21 cellular contexts compared by ENCODE assay signal in the genomic region with DNA sequence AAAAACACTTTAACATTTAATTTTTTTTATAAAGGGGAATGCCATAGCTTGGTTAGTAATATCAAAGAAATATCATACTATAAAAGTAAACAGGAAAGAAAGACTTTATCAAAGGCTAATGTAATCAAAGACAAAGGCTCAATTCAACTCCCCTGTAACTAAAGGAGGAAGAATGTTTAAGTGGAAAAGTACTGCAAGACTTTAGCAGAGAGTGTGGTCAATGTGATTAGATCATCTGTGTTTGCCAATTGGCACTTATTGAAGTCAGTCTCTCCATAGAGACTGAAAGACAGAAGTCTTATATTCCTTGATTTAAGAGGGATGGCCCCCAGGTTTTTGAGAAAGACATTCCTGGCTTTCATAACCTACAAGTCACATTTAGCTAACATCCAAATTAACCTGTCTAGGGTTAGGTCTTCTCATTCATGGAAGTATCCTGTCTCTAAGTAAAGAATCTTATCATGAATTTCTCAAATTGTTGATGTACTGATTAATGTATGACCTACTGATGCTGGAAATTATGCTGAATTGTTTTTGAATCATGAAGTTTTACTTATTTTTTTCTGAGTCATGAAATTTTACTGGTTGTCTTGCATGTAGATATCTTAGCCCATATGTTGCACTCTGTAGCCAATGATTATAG.
"Had no signal": no experiment of that assay in that cellular context is flagged by ENCODE, and none has a peak within 500 bp of the region (broad histone marks: within the 10 kb centered on the region; RNA-seq: fewer than 3 reads in every experiment).

No MANE protein-coding gene starts in this region.

- H3K9me3 ChIP-seq: sigmoid colon, testis, upper lobe of right lung had no signal

- H3K4me1 Mint-ChIP-seq: activated CD4-positive, alpha-beta memory T cell treated with anti-CD3 and anti-CD28 coated beads, Interleukin-2, amount 10 ng/mL, durations not matched to agents 7 days and 5 days; activated CD8-positive, alpha-beta memory T cell treated with anti-CD3 and anti-CD28 coated beads, Interleukin-2, amount 10 ng/mL, durations not matched to agents 7 days and 5 days; nephron; stimulated activated effector memory CD8-positive, alpha-beta T cell treated with anti-CD3 and anti-CD28 coated beads, Interleukin-12 subunit alpha, Interleukin-12 subunit beta, amount 100 ng/mL, for 72 hours; WTC11 had no signal

- H3K4me2 ChIP-seq: hepatocyte had no signal

- H3K36me3 ChIP-seq: sigmoid colon, upper lobe of right lung had no signal

- H3K4me1 ChIP-seq: sigmoid colon, testis, upper lobe of right lung had no signal

- H3K27me3 Mint-ChIP-seq: activated CD4-positive, alpha-beta memory T cell treated with anti-CD3 and anti-CD28 coated beads, Interleukin-2, amount 10 ng/mL, durations not matched to agents 7 days and 5 days; activated CD8-positive, alpha-beta memory T cell treated with anti-CD3 and anti-CD28 coated beads, Interleukin-2, amount 10 ng/mL, durations not matched to agents 7 days and 5 days; effector memory CD8-positive, alpha-beta T cell had no signal

- H3K4me3 ChIP-seq: hepatocyte, sigmoid colon, testis, upper lobe of right lung had no signal

- H3K79me2 ChIP-seq: hepatocyte had no signal

- FAIRE-seq: keratinocyte, TTC549 had no signal

- H3K27ac Mint-ChIP-seq: activated CD4-positive, alpha-beta memory T cell treated with anti-CD3 and anti-CD28 coated beads, Interleukin-2, amount 10 ng/mL, durations not matched to agents 7 days and 5 days; activated CD8-positive, alpha-beta memory T cell treated with anti-CD3 and anti-CD28 coated beads, Interleukin-2, amount 10 ng/mL, durations not matched to agents 7 days and 5 days; activated naive CD8-positive, alpha-beta T cell; effector memory CD8-positive, alpha-beta T cell; nephron; stimulated activated effector memory CD8-positive, alpha-beta T cell treated with anti-CD3 and anti-CD28 coated beads, Interleukin-12 subunit alpha, Interleukin-12 subunit beta, amount 100 ng/mL, for 72 hours; T-helper 2 cell treated with Interferon-gamma antibody and Interleukin-4, amounts not matched to agents 5 μg/mL and 100 μg/mL, for 36 hours; WTC11 had no signal

- H3K27ac ChIP-seq: hepatocyte, sigmoid colon, testis, upper lobe of right lung had no signal

- DNase-seq: activated CD4-positive, alpha-beta memory T cell treated with anti-CD3 and anti-CD28 coated beads, Interleukin-2, amount 10 ng/mL, durations not matched to agents 7 days and 5 days; activated CD4-positive, alpha-beta T cell treated with anti-CD3 and anti-CD28 coated beads for 4 hours; activated CD8-positive, alpha-beta memory T cell treated with anti-CD3 and anti-CD28 coated beads, Interleukin-2, amount 10 ng/mL, durations not matched to agents 7 days and 5 days; dermis blood vessel endothelial cell; effector memory CD8-positive, alpha-beta T cell; foreskin fibroblast; midbrain; posterior cingulate gyrus; sigmoid colon; stimulated activated CD4-positive, alpha-beta T cell treated with anti-CD3 and anti-CD28 coated beads, Interleukin-4, amount 100 ng/mL, for 24 hours; testis; upper lobe of right lung had no signal

- H3K36me3 Mint-ChIP-seq: activated CD8-positive, alpha-beta memory T cell treated with anti-CD3 and anti-CD28 coated beads, Interleukin-2, amount 10 ng/mL, durations not matched to agents 7 days and 5 days; activated naive CD8-positive, alpha-beta T cell; stimulated activated effector memory CD8-positive, alpha-beta T cell treated with anti-CD3 and anti-CD28 coated beads, Interleukin-12 subunit alpha, Interleukin-12 subunit beta, amount 100 ng/mL, for 72 hours had no signal

- ATAC-seq: activated CD8-positive, alpha-beta memory T cell treated with anti-CD3 and anti-CD28 coated beads, Interleukin-2, amount 10 ng/mL, durations not matched to agents 7 days and 5 days; effector memory CD8-positive, alpha-beta T cell; left lobe of liver; stimulated activated effector memory CD8-positive, alpha-beta T cell treated with anti-CD3 and anti-CD28 coated beads, Interleukin-12 subunit alpha, Interleukin-12 subunit beta, amount 100 ng/mL, for 72 hours; upper lobe of right lung; WTC11 had no signal

- H3K9me3 Mint-ChIP-seq: activated CD4-positive, alpha-beta memory T cell treated with anti-CD3 and anti-CD28 coated beads, Interleukin-2, amount 10 ng/mL, durations not matched to agents 7 days and 5 days; stimulated activated effector memory CD8-positive, alpha-beta T cell treated with anti-CD3 and anti-CD28 coated beads, Interleukin-12 subunit alpha, Interleukin-12 subunit beta, amount 100 ng/mL, for 72 hours had no signal

- H2AFZ ChIP-seq: hepatocyte had no signal

- H3K27me3 ChIP-seq: hepatocyte, sigmoid colon, testis, upper lobe of right lung had no signal

- H3K4me3 Mint-ChIP-seq: activated CD4-positive, alpha-beta memory T cell treated with anti-CD3 and anti-CD28 coated beads, Interleukin-2, amount 10 ng/mL, durations not matched to agents 7 days and 5 days; activated CD8-positive, alpha-beta memory T cell treated with anti-CD3 and anti-CD28 coated beads, Interleukin-2, amount 10 ng/mL, durations not matched to agents 7 days and 5 days; activated naive CD8-positive, alpha-beta T cell; effector memory CD8-positive, alpha-beta T cell; nephron; stimulated activated effector memory CD8-positive, alpha-beta T cell treated with anti-CD3 and anti-CD28 coated beads, Interleukin-12 subunit alpha, Interleukin-12 subunit beta, amount 100 ng/mL, for 72 hours; T-helper 2 cell treated with Interferon-gamma antibody and Interleukin-4, amounts not matched to agents 5 μg/mL and 100 μg/mL, for 36 hours; WTC11 had no signal
